Comparison of ENCODE assay signal across 8 cellular contexts in genomic region chr17:82213251-82214011, GRCh38. TPM values are rescaled to one million over a fixed set of nuclear protein-coding genes. Genes with fewer than 3 reads are reported as not detected.
DNase-seq lines count a peak whose midpoint lies in the region; ATAC-seq and TF ChIP-seq lines count a peak whose summit lies in the region.

No MANE protein-coding gene starts in this region.

- H2AFZ ChIP-seq in OCI-LY3 (ENCODE audit: low read depth, low read length) = no peak overlapping the region; the same call in 1 of the 2 replicates

- peaks cover 36% of the 10 kb centered on the region for H3K4me1 ChIP-seq in OCI-LY3 (ENCODE audit: low read length)
- no peaks in the 10 kb centered on the region for H3K4me1 ChIP-seq in aorta (ENCODE audit: control insufficient read depth in 1 of 2, insufficient read depth in 2 of 2, low read length in 2 of 2)

- H3K79me2 ChIP-seq in OCI-LY3 (ENCODE audit: low read length) = peaks cover 14% of the 10 kb centered on the region

- H4K20me1 ChIP-seq in OCI-LY3 (ENCODE audit: insufficient read depth, low read length) = no peaks in the 10 kb centered on the region

- no peaks in the 10 kb centered on the region for H3K9me3 Mint-ChIP-seq in activated naive CD8-positive, alpha-beta T cell (ENCODE audit: low read depth)

- H3K27me3 Mint-ChIP-seq in activated naive CD8-positive, alpha-beta T cell = no peaks in the 10 kb centered on the region

- TF ChIP-seq CTCF in OCI-LY3 (IDR thresholded peaks at IDR 0.05; ENCODE audit: low read depth, low read length) = no peak

- ATAC-seq in HG03095 (IDR thresholded peaks at IDR 0.05; ENCODE audit: unreplicated experiment) (peak; percentile 10), aorta (ENCODE audit: low FRiP score) (peak; percentile 48)

- H3K4me3 ChIP-seq in OCI-LY3 (ENCODE audit: low read length) (peak overlapping the region; percentile 92), aorta (ENCODE audit: low read length in 2 of 2) (peak overlapping the region; percentile 66 to 81)

- peak overlapping the region; percentile 92 for H3K9ac ChIP-seq in OCI-LY3 (ENCODE audit: low read length)

- intact Hi-C loops in aorta (cut with DNase I) = no loop called here

- peak overlapping the region; percentile 87 for H3K4me3 Mint-ChIP-seq in activated naive CD8-positive, alpha-beta T cell

- H3K36me3 ChIP-seq in OCI-LY3 (replicated peaks; ENCODE audit: low read depth, low read length) (no peaks in the 10 kb centered on the region), aorta (ENCODE audit: control insufficient read depth in 1 of 2, insufficient read depth in 2 of 2, low read length in 1 of 2) (no peaks in the 10 kb centered on the region)

- no peaks in the 10 kb centered on the region for H3K36me3 Mint-ChIP-seq in activated naive CD8-positive, alpha-beta T cell

- peak; percentile 8 for DNase-seq in DMS153 treated with DMSO at 0.1 percent for 48 hours (lab: John Stamatoyannopoulos, UW; ENCODE audit: unreplicated experiment)
- no peak for DNase-seq in DMS153 (lab: John Stamatoyannopoulos, UW)
- peak; percentile 58 for DNase-seq in germinal center (ENCODE audit: low spot score)
- peak; percentile 59 for DNase-seq in occipital lobe (lab: John Stamatoyannopoulos, UW)
- DNase-seq in aorta = peak; percentile 68 to 81

- peak overlapping the region; percentile 78 for H3K4me2 ChIP-seq in OCI-LY3 (ENCODE audit: low read length)

- no peaks in the 10 kb centered on the region for H3K9me3 ChIP-seq in OCI-LY3 (ENCODE audit: insufficient read depth, low read length)
- no peaks in the 10 kb centered on the region for H3K9me3 ChIP-seq in aorta (ENCODE audit: control insufficient read depth, low read length)

- H3K27ac ChIP-seq in OCI-LY3 (ENCODE audit: low read length) (peak overlapping the region; percentile 47), aorta (ENCODE audit: low read depth in 1 of 2, low read length in 2 of 2) (peak overlapping the region in 1 of 2 donors; percentile 14)

- peak overlapping the region; percentile 93 for H3K27ac Mint-ChIP-seq in activated naive CD8-positive, alpha-beta T cell

- no peaks in the 10 kb centered on the region for H3K27me3 ChIP-seq in OCI-LY3 (ENCODE audit: low read depth, low read length)
- H3K27me3 ChIP-seq in aorta (ENCODE audit: control insufficient read depth in 1 of 2, insufficient read depth in 2 of 2, low read length in 1 of 2) = no peaks in the 10 kb centered on the region

- 4 to 5% methylated on average over 37 of the region's 37 CpGs for WGBS in aorta, 2 donors

- H3K4me1 Mint-ChIP-seq in activated naive CD8-positive, alpha-beta T cell (ENCODE audit: low read depth) = peaks cover 31% of the 10 kb centered on the region

RNA-seq across cellular contexts. Expression of gene CCDC57, which starts 0.8 kb away (rescaled TPM):
- total RNA-seq in occipital lobe = 18.6 TPM
- total RNA-seq in aorta = 10 to 100 TPM; 31.2 to 53.4 TPM
- 100 to 1,000 TPM in 1 of 2 donors, 10 to 100 TPM in 1; 17.8 to 145 TPM for polyA plus RNA-seq in aorta

RNA-seq across cellular contexts. Expression of gene SLC16A3, which starts 15.4 kb away (rescaled TPM):
- total RNA-seq in occipital lobe (4.2 TPM), aorta (10 to 100 TPM; 55.6 to 96.9 TPM)
- polyA plus RNA-seq in aorta = 10 to 100 TPM in 1 of 2 donors, 1 to 10 TPM in 1; 7.6 to 20.3 TPM

Comparison
In these comparisons a context has a peak if more than half of its experiments do, and no peak if none do; other contexts are left out.
1. RNA of gene SLC16A3, which starts 15.4 kb away (total RNA-seq): 55.6 to 96.9 TPM in aorta; 4.2 TPM in occipital lobe (single experiment); every median in the first group is over 10 times any median in the second.